ENCODE assay signal across 24 cellular contexts in genomic region chr2:185607943-185608342, GRCh38.
"Had no signal": no experiment of that assay in that cellular context is flagged by ENCODE, and none has a peak within 500 bp of the region (broad histone marks: within the 10 kb centered on the region; RNA-seq: fewer than 3 reads in every experiment).

No MANE protein-coding gene starts in this region.

- ATAC-seq: effector memory CD8-positive, alpha-beta T cell; esophagus mucosa; gastrocnemius medialis; heart right ventricle; left cardiac atrium; left lung; left ventricle myocardium superior; lower lobe of right lung; mucosa of descending colon had no signal

- DNase-seq: colonic mucosa; cortex of kidney; effector CD8-positive, alpha-beta T cell; effector memory CD8-positive, alpha-beta T cell; endodermal cell; erythroblast; esophagus squamous epithelium; foreskin fibroblast; foreskin melanocyte; gastrocnemius medialis; glutamatergic neuron; head of caudate nucleus; heart right ventricle; hippocampal formation; left cardiac atrium; left lung; left ventricle myocardium superior; lower lobe of right lung; mesenchymal stem cell; mucosa of descending colon; naive B cell had no signal

- H3K27ac ChIP-seq: colonic mucosa, epithelial cell of prostate, esophagus squamous epithelium, gastrocnemius medialis, heart right ventricle, left lung, lower lobe of right lung had no signal

- FAIRE-seq: keratinocyte had no signal

- H3K4me1 ChIP-seq: colonic mucosa, esophagus squamous epithelium, gastrocnemius medialis, heart right ventricle, left lung, lower lobe of right lung had no signal

- H3K4me3 ChIP-seq: colonic mucosa, esophagus squamous epithelium, gastrocnemius medialis, heart right ventricle, left lung, lower lobe of right lung, mucosa of descending colon had no signal

- H3K36me3 ChIP-seq: colonic mucosa, esophagus squamous epithelium, gastrocnemius medialis, heart right ventricle, left lung, lower lobe of right lung had no signal

- H3K9me3 ChIP-seq: colonic mucosa, esophagus squamous epithelium, gastrocnemius medialis, left lung, lower lobe of right lung, mucosa of descending colon had no signal

- H3K27me3 ChIP-seq: colonic mucosa, esophagus squamous epithelium, gastrocnemius medialis, heart right ventricle, left lung had no signal
